In the genomic region with DNA sequence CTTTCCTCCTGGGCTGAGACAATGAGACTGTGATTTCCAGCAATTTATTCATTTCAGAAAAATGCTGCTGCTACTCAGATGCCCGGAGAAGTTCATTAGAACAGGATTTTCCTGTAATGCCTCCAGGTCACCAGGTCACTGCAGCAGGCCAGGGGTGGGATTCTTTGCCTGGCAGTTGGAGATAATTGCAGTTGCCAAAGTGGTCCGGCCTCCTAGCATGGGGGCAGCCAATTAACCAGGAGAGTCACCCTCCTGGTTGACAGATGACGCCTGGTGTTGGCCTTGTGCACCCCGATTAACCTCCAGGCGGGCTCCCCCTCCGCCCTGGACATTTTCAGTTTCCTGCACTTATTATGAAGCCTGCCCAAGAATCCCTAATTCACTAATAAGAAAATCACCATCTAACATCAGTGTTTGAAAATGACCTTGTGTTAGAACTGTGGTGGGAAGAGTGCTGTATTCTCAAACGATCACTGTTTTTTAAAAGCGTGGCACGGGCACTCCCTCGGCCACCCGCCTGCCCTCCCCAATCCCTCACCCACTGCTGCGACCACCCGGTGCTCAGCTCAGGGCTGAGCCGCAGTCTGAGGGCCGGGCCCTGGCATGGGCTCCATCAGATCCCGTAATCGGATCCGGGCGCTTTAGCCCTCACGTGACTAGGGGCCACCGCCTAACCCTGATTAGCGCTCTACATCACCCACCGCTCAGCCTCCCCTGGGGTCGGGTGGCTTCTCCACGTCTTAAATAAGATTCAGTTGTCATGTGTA, we compare ENCODE assay signal across 29 cellular contexts. TPM values are rescaled to one million over a fixed set of nuclear protein-coding genes. Genes with fewer than 3 reads are reported as not detected.
DNase-seq lines count a peak whose midpoint lies in the region; TF ChIP-seq lines count a peak whose summit lies in the region.
"Had no signal": no experiment of that assay in that cellular context is flagged by ENCODE, and none has a peak within 500 bp of the region (broad histone marks: within the 10 kb centered on the region; RNA-seq: fewer than 3 reads in every experiment).

No MANE protein-coding gene starts in this region.

- H4K20me1 ChIP-seq in neural progenitor cell (ENCODE audit: low read depth) (no peaks in the 10 kb centered on the region), smooth muscle cell (ENCODE audit: low read depth) (no peaks in the 10 kb centered on the region)
- H4K20me1 ChIP-seq: BLaER1 treated with 17β-estradiol and CSF1 and Interleukin-3, amounts not matched to agents 10 nM and 100 nM had no signal

- H3K9me3 ChIP-seq in BE2C (no peaks in the 10 kb centered on the region), neural progenitor cell (ENCODE audit: low read depth) (no peaks in the 10 kb centered on the region), smooth muscle cell (replicated peaks; ENCODE audit: low read depth) (no peaks in the 10 kb centered on the region)
- H3K9me3 ChIP-seq: SJCRH30, thoracic aorta had no signal

- peaks cover 42% of the 10 kb centered on the region for H3K36me3 ChIP-seq in BE2C
- no peaks in the 10 kb centered on the region for H3K36me3 ChIP-seq in neural progenitor cell
- no peaks in the 10 kb centered on the region for H3K36me3 ChIP-seq in smooth muscle cell (ENCODE audit: low read depth)
- H3K36me3 ChIP-seq: BLaER1 treated with 17β-estradiol and CSF1 and Interleukin-3, amounts not matched to agents 10 nM and 100 nM; SJCRH30; thoracic aorta had no signal

- H3K4me3 Mint-ChIP-seq in neural progenitor cell: peak overlapping the region; percentile 71
- H3K4me3 Mint-ChIP-seq: activated CD4-positive, alpha-beta memory T cell treated with anti-CD3 and anti-CD28 coated beads for 36 hours; activated T-helper 17 cell treated with anti-CD3 and anti-CD28 coated beads, Interleukin-2, amount 50 U/mL, for 72 hours; HFFc6; memory B cell; T-helper 17 cell had no signal

- H3K4me1 ChIP-seq in BE2C (peaks cover 16% of the 10 kb centered on the region), neural progenitor cell (peaks cover 26% of the 10 kb centered on the region), smooth muscle cell (ENCODE audit: low read depth) (no peaks in the 10 kb centered on the region)
- H3K4me1 ChIP-seq: SJCRH30 had no signal

- no peaks in the 10 kb centered on the region for H3F3A ChIP-seq in neural progenitor cell (ENCODE audit: low read depth)
- no peaks in the 10 kb centered on the region for H3F3A ChIP-seq in smooth muscle cell (ENCODE audit: low read depth)

- peaks cover 53% of the 10 kb centered on the region for H3K4me1 Mint-ChIP-seq in neural progenitor cell
- H3K4me1 Mint-ChIP-seq: activated T-helper 17 cell treated with anti-CD3 and anti-CD28 coated beads, Interleukin-2, amount 50 U/mL, for 72 hours; memory B cell; T-helper 17 cell had no signal

- H3K9me3 Mint-ChIP-seq in neural progenitor cell: peaks cover 3% of the 10 kb centered on the region
- H3K9me3 Mint-ChIP-seq: activated CD4-positive, alpha-beta memory T cell treated with anti-CD3 and anti-CD28 coated beads for 36 hours; activated T-helper 17 cell treated with anti-CD3 and anti-CD28 coated beads, Interleukin-2, amount 50 U/mL, for 72 hours had no signal

- H3K9ac ChIP-seq in neural progenitor cell (no peak overlapping the region), smooth muscle cell (ENCODE audit: low read depth) (no peak overlapping the region)
- H3K9ac ChIP-seq: BLaER1 treated with 17β-estradiol and CSF1 and Interleukin-3, amounts not matched to agents 10 nM and 100 nM; GM23248 had no signal

- H3K27ac ChIP-seq in neural progenitor cell: no peak overlapping the region
- H3K27ac ChIP-seq in smooth muscle cell (ENCODE audit: low read depth): no peak overlapping the region
- H3K27ac ChIP-seq: BLaER1 treated with 17β-estradiol and CSF1 and Interleukin-3, amounts not matched to agents 10 nM and 100 nM; GM23248; SJCRH30; thoracic aorta had no signal

- H3K27me3 ChIP-seq in BE2C (no peaks in the 10 kb centered on the region), neural progenitor cell (no peaks in the 10 kb centered on the region), smooth muscle cell (ENCODE audit: low read depth) (no peaks in the 10 kb centered on the region)
- H3K27me3 ChIP-seq: SJCRH30 had no signal

- no peak overlapping the region for H2AFZ ChIP-seq in neural progenitor cell (replicated peaks)
- no peak overlapping the region for H2AFZ ChIP-seq in smooth muscle cell (ENCODE audit: low read depth)
- H2AFZ ChIP-seq: GM23248 had no signal

- no peak overlapping the region for H3K4me2 ChIP-seq in neural progenitor cell
- H3K4me2 ChIP-seq in smooth muscle cell: no peak overlapping the region

- in situ Hi-C loops in GM13977 (cut with MboI; ENCODE audit: low pct_unique_long_range_greater_than_20kb, low sequenced_read_pairs, unreplicated experiment): no loop called here

- H3K27ac Mint-ChIP-seq in neural progenitor cell: peak overlapping the region; percentile 78
- H3K27ac Mint-ChIP-seq: activated CD4-positive, alpha-beta memory T cell treated with anti-CD3 and anti-CD28 coated beads for 36 hours; activated T-helper 17 cell treated with anti-CD3 and anti-CD28 coated beads, Interleukin-2, amount 50 U/mL, for 72 hours; HFFc6; memory B cell; T-helper 17 cell had no signal

- H3K79me2 ChIP-seq in neural progenitor cell (ENCODE audit: low read depth): no peaks in the 10 kb centered on the region
- no peaks in the 10 kb centered on the region for H3K79me2 ChIP-seq in smooth muscle cell (ENCODE audit: low read depth)

- WGBS in smooth muscle cell (ENCODE audit: low lambda C conversion rate): 88% methylated on average over 25 of the region's 25 CpGs

- no peaks in the 10 kb centered on the region for H3K36me3 Mint-ChIP-seq in neural progenitor cell
- H3K36me3 Mint-ChIP-seq: activated CD4-positive, alpha-beta memory T cell treated with anti-CD3 and anti-CD28 coated beads for 36 hours; memory B cell had no signal

- no peak for TF ChIP-seq CTCF in BE2C (IDR thresholded peaks at IDR 0.05; ENCODE audit: low read depth, low read length)
- TF ChIP-seq CTCF in neural progenitor cell (IDR thresholded peaks at IDR 0.05): no peak
- no peak for TF ChIP-seq CTCF in GM13977 (IDR thresholded peaks at IDR 0.05; ENCODE audit: extremely low read depth, insufficient read depth, missing control alignments)
- TF ChIP-seq CTCF in smooth muscle cell (IDR thresholded peaks at IDR 0.05; ENCODE audit: borderline replicate concordance, insufficient read depth, poor library complexity, severe bottlenecking): no peak

- peak; percentile 64 for DNase-seq in BE2C
- peak; percentile 26 for DNase-seq in NCI-H2227 (lab: John Stamatoyannopoulos, UW; ENCODE audit: unreplicated experiment)
- DNase-seq in ecto neural progenitor cell (ENCODE audit: low spot score): peak; percentile 62
- DNase-seq in neural progenitor cell (ENCODE audit: low spot score): peak; percentile 43
- no peak for DNase-seq in GM13977 (ENCODE audit: low spot score)
- no peak for DNase-seq in DMS114 treated with DMSO at 0.1 percent for 48 hours (lab: John Stamatoyannopoulos, UW; ENCODE audit: unreplicated experiment)
- no peak for DNase-seq in stimulated activated CD4-positive, alpha-beta T cell treated with anti-CD3 and anti-CD28 coated beads, Interleukin-1b, Interleukin-23, amount 100 ng/mL, for 48 hours
- DNase-seq in smooth muscle cell (lab: John Stamatoyannopoulos, UW; ENCODE audit: unreplicated experiment): no peak
- DNase-seq: activated CD4-positive, alpha-beta memory T cell treated with anti-CD3 and anti-CD28 coated beads for 36 hours; activated CD4-positive, CD25-positive, alpha-beta regulatory T cell treated with anti-CD3 and anti-CD28 coated beads, Interleukin-2, amount 50 U/mL, for 72 hours; activated naive CD4-positive, alpha-beta T cell treated with anti-CD3 and anti-CD28 coated beads, Interleukin-2, amount 50 U/mL, for 16 hours; amniotic stem cell; COR-L47; DMS79 treated with DMSO at 0.1 percent for 48 hours; effector memory CD4-positive, alpha-beta T cell; GM23248; HFFc6; NCI-H526; SJCRH30; stimulated activated naive CD8-positive, alpha-beta T cell treated with anti-CD3 and anti-CD28 coated beads, Interleukin-15, Interleukin-2, amounts not matched to agents 100 U/mL and 50 U/mL, for 24 hours; T-helper 17 cell had no signal

- H3K4me3 ChIP-seq in BE2C (ENCODE audit: low read depth, low read length) (peak overlapping the region; percentile 14), neural progenitor cell (no peak overlapping the region), smooth muscle cell (no peak overlapping the region)
- H3K4me3 ChIP-seq: BLaER1 treated with 17β-estradiol and CSF1 and Interleukin-3, amounts not matched to agents 10 nM and 100 nM; GM12878; GM23248; SJCRH30; thoracic aorta had no signal

- H3K27me3 Mint-ChIP-seq in neural progenitor cell (ENCODE audit: insufficient read depth, low read depth): peaks cover 13% of the 10 kb centered on the region

RNA-seq across cellular contexts. Expression of gene RIMBP2, which starts 12.9 kb away (rescaled TPM):
- 81.9 TPM for polyA plus RNA-seq in BE2C (2012; ENCODE audit: insufficient read depth, insufficient read length, low read depth)
- total RNA-seq in neural progenitor cell (ENCODE audit: low replicate concordance) (0.84 and 0.99 TPM in 2 replicates), smooth muscle cell (0.13 and 2.3 TPM in 2 replicates)
- polyA plus RNA-seq in smooth muscle cell: 0.14 TPM in 1 of 2 replicates, not detected in the other
- total RNA-seq: fibroblast of villous mesenchyme, GM23248, HepG2, HFFc6, pulmonary artery endothelial cell, SJCRH30, T-helper 17 cell had no signal
- polyA plus RNA-seq: GM23248 had no signal

Comparison
In these comparisons a context has a peak if more than half of its experiments do, and no peak if none do; other contexts are left out.
1. DNase-seq: peak in BE2C (single experiment), NCI-H2227 (single experiment), ecto neural progenitor cell (single experiment) and neural progenitor cell (single experiment); none in GM13977 (single experiment), DMS114 treated with DMSO at 0.1 percent for 48 hours (single experiment), stimulated activated CD4-positive, alpha-beta T cell treated with anti-CD3 and anti-CD28 coated beads, Interleukin-1b, Interleukin-23, amount 100 ng/mL, for 48 hours (single experiment) and smooth muscle cell (single experiment).